ENCODE assay signal across 9 cellular contexts in the genomic region with DNA sequence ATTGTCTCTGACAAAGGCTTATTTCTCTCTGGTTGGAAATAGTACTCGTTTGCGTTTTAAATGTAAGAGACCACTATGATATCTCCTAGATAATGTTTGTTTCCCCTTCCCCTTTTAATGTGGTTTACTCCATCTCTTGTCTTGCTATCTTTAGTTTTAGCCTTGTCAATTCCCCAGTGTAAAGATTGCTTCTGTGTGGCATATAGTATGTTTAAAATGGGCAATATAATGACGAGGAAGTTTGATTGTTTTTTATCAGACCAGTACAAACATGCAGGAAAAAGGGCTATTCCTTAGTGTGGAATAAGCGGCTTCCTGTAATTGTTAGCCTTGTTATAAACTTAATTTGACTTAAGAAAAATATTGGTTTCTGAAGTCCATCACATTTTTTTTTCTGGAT. TPM values are rescaled to one million over a fixed set of nuclear protein-coding genes. Genes with fewer than 3 reads are reported as not detected.
DNase-seq lines count a peak whose midpoint lies in the region; ATAC-seq and TF ChIP-seq lines count a peak whose summit lies in the region.
"Had no signal": no experiment of that assay in that cellular context is flagged by ENCODE, and none has a peak within 500 bp of the region (broad histone marks: within the 10 kb centered on the region; RNA-seq: fewer than 3 reads in every experiment).

No MANE protein-coding gene starts in this region.

- peak overlapping the region; percentile 34 to 89 (median 79) for H3K4me3 Mint-ChIP-seq in T-cell

- H3K27ac ChIP-seq in GM23248 = peak overlapping the region; percentile 89
- H3K27ac ChIP-seq in gastroesophageal sphincter = peak overlapping the region; percentile 55 to 100 (median 78)
- H3K27ac ChIP-seq in skeletal muscle tissue (ENCODE audit: low read depth, low read length) = peak overlapping the region; percentile 99

- DNase-seq in GM23248 (peak; percentile 32), T-cell (no peak), ecto neural progenitor cell (ENCODE audit: low spot score) (no peak), activated T-cell treated with anti-CD3 and anti-CD28 coated beads for 4 hours (no peak), MV-4-11 (lab: John Stamatoyannopoulos, UW) (no peak)
- DNase-seq: activated B cell treated with CpG ODN at 0.5 μM for 24 hours had no signal

- WGBS in GM23248 (ENCODE audit: low coverage in 1 of 2, low lambda C conversion rate in 2 of 2, missing lambda C conversion rate in 2 of 2), 2 experiments = 1 to 3% methylated on average over 4 of the region's 4 CpGs
- WGBS in gastroesophageal sphincter (ENCODE audit: low coverage in 1 of 2), 2 donors = 11 to 16% methylated on average over 4 of the region's 4 CpGs

- POLR2A ChIA-PET in T-cell (lab: Charles Lee) = interaction anchor here (0.6 to 1.0 kb wide), 4 partner anchors 9 to 543 kb away, joined by 3 to 4 read pairs (median 3); no protein-coding TSS in a partner anchor

- peak overlapping the region; percentile 97 for H3K4me2 ChIP-seq in GM23248 (ENCODE audit: unreplicated experiment)

- no peaks in the 10 kb centered on the region for H3K9me3 ChIP-seq in GM23248 (ENCODE audit: low read depth)
- H3K9me3 ChIP-seq in gastroesophageal sphincter = no peaks in the 10 kb centered on the region
- H3K9me3 ChIP-seq in skeletal muscle tissue (ENCODE audit: control insufficient read depth in 3 of 3, low read length in 3 of 3) = no peaks in the 10 kb centered on the region

- H3K9me2 ChIP-seq in GM23248 (ENCODE audit: insufficient read depth) = no peaks in the 10 kb centered on the region

- no peak overlapping the region for H3K27ac Mint-ChIP-seq in T-cell

- no peak for TF ChIP-seq CTCF in gastroesophageal sphincter (IDR thresholded peaks at IDR 0.05)

- peak overlapping the region; percentile 38; the same call in 1 of the 2 replicates for H2AFZ ChIP-seq in GM23248

- H3K27me3 ChIP-seq in GM23248 (replicated peaks; ENCODE audit: insufficient read depth) (no peaks in the 10 kb centered on the region), gastroesophageal sphincter (no peaks in the 10 kb centered on the region), skeletal muscle tissue (ENCODE audit: control insufficient read depth in 3 of 3, insufficient read depth in 3 of 3, low read length in 3 of 3) (no peaks in the 10 kb centered on the region)

- peaks cover 10% of the 10 kb centered on the region; the same call in 1 of the 2 replicates for H4K20me1 ChIP-seq in GM23248 (ENCODE audit: insufficient read depth)

- H3K9ac ChIP-seq in GM23248 (peak overlapping the region; percentile 97), skeletal muscle tissue (ENCODE audit: low read depth in 1 of 3, low read length in 3 of 3) (peak overlapping the region; percentile 94 to 99 (median 98))

- no peaks in the 10 kb centered on the region for H3K36me3 Mint-ChIP-seq in T-cell

- peaks cover 47 to 63% (median 55%) of the 10 kb centered on the region in 3 donors for H3K4me1 Mint-ChIP-seq in T-cell

- H3K4me3 ChIP-seq in GM23248 = peak overlapping the region; percentile 90
- H3K4me3 ChIP-seq in gastroesophageal sphincter = peak overlapping the region; percentile 99 to 100
- H3K4me3 ChIP-seq in skeletal muscle tissue (ENCODE audit: low read length in 3 of 3) = peak overlapping the region; percentile 68 to 92 (median 84)

- no peak for ATAC-seq in T-cell (replicated peaks in 1 of 4)
- ATAC-seq in gastroesophageal sphincter = no peak
- ATAC-seq in GM21367 (IDR thresholded peaks at IDR 0.05; ENCODE audit: unreplicated experiment) = no peak

- TF ChIP-seq POLR2A in gastroesophageal sphincter (IDR thresholded peaks at IDR 0.05) = no peak

- in situ Hi-C loops in GM23248 (cut with MboI) = no loop called here

- H3K27me3 Mint-ChIP-seq in T-cell = no peaks in the 10 kb centered on the region
- H3K27me3 Mint-ChIP-seq: activated B cell treated with CpG ODN at 0.5 μM for 24 hours had no signal

- no peak for TF ChIP-seq EP300 in gastroesophageal sphincter (IDR thresholded peaks at IDR 0.05)

- H3K79me2 ChIP-seq in GM23248 (ENCODE audit: insufficient read depth) = peaks cover 81% of the 10 kb centered on the region

- no peaks in the 10 kb centered on the region for H3K36me3 ChIP-seq in GM23248 (ENCODE audit: low read depth)
- H3K36me3 ChIP-seq in gastroesophageal sphincter = no peaks in the 10 kb centered on the region
- H3K36me3 ChIP-seq in skeletal muscle tissue (ENCODE audit: control insufficient read depth in 3 of 3, insufficient read depth in 3 of 3, low read length in 3 of 3) = peaks cover 0 to 2% (median 0%) of the 10 kb centered on the region in 3 donors

- H3K4me1 ChIP-seq in GM23248 (ENCODE audit: insufficient read depth) (peaks cover 38% of the 10 kb centered on the region), gastroesophageal sphincter (peaks cover 9 to 53% (median 9%) of the 10 kb centered on the region in 3 donors), skeletal muscle tissue (ENCODE audit: control insufficient read depth in 3 of 3, insufficient read depth in 3 of 3, low read length in 3 of 3) (peaks cover 10 to 29% (median 16%) of the 10 kb centered on the region in 3 donors)

- no peaks in the 10 kb centered on the region for H3K9me3 Mint-ChIP-seq in T-cell
- H3K9me3 Mint-ChIP-seq: activated B cell treated with CpG ODN at 0.5 μM for 24 hours had no signal

- H3F3A ChIP-seq in GM23248 (ENCODE audit: insufficient read depth) = peaks cover 31% of the 10 kb centered on the region

- CTCF ChIA-PET in T-cell (lab: Charles Lee) = interaction anchor here in 1 of 2 donors (0.7 to 1.9 kb wide), 5 partner anchors 10 to 137 kb away, joined by 4 to 7 read pairs (median 5); no protein-coding TSS in a partner anchor

RNA-seq across cellular contexts. Expression of a gene that starts 3.1 kb away (rescaled TPM):
- 106 and 145 TPM in 2 replicates for total RNA-seq in GM23248 (2014; rRNA removed; shearing (Covaris generic))
- 12.6 and 13.6 TPM in 2 replicates for polyA plus RNA-seq in GM23248 (2016; fragmentation: Nextera tagmentation; extraction: Ambion mirVana)
- 10 to 100 TPM; 50.2 to 84.3 (median 52.2) TPM for total RNA-seq in T-cell
- 100 to 1,000 TPM; 170 to 249 (median 227) TPM for total RNA-seq in gastroesophageal sphincter
- 274 TPM for total RNA-seq in skeletal muscle tissue
